13 cellular contexts compared by ENCODE assay signal in the genomic region with DNA sequence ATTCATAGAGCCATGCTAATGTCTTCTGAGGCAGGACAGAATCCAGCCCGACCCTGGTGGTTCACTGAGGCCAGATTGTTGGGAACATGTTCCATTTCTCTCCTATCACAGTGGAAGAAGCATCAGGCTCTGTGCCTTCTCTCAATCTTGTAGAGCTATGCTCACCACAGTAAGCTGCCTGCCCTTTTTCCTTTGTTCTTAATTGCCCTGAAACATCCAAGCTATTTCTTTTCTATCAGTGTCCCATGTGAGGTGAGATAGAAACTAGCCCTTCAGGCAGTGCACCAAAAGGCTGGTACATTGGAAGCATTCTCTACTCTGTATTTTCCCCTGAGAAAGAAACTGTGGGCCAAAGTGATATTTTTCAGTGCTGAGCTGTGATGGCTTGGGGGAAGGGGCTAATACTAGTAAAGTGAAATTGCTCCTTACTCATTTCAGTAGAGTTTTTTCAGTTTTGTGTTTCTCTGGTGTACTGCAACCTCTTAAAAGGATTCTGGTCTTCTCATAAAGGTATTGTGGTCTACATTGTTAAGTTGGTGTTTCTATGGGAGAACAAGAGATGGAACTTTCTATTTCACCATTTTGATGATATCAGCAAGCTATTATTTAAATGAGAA.
A peak's percentile ranks its signal among the peaks of the same experiment; 100 is the strongest.
DNase-seq lines count a peak whose midpoint lies in the region; ATAC-seq, FAIRE-seq and TF ChIP-seq lines count a peak whose summit lies in the region.
"Had no signal": no experiment of that assay in that cellular context is flagged by ENCODE, and none has a peak within 500 bp of the region (broad histone marks: within the 10 kb centered on the region; RNA-seq: fewer than 3 reads in every experiment).

No MANE protein-coding gene starts in this region.

- no peaks in the 10 kb centered on the region for H3K4me1 ChIP-seq in astrocyte (ENCODE audit: insufficient read depth, low read length)
- H3K4me1 ChIP-seq: esophagus muscularis mucosa, HAP-1 had no signal

- H4K20me1 ChIP-seq in astrocyte (ENCODE audit: insufficient read depth, low read length), result no peaks in the 10 kb centered on the region

- H3K9me3 Mint-ChIP-seq in astrocyte (ENCODE audit: unreplicated experiment), result no peaks in the 10 kb centered on the region

- H3K27ac Mint-ChIP-seq in astrocyte (ENCODE audit: unreplicated experiment), result no peak overlapping the region

- H3K4me1 Mint-ChIP-seq in astrocyte (ENCODE audit: low read depth, unreplicated experiment), result no peaks in the 10 kb centered on the region

- H3K27me3 Mint-ChIP-seq in astrocyte (ENCODE audit: low read depth, unreplicated experiment), result no peaks in the 10 kb centered on the region

- intact Hi-C loops in Right ventricle myocardium superior (cut with DNase I), result no loop called here

- TF ChIP-seq CTCF in astrocyte (IDR thresholded peaks at IDR 0.05; ENCODE audit: insufficient read depth, low read depth, low read length), result no peak

- no peak overlapping the region for H3K4me3 Mint-ChIP-seq in astrocyte (ENCODE audit: unreplicated experiment)

- no peak for DNase-seq in astrocyte (ENCODE audit: low read depth)
- DNase-seq in Right ventricle myocardium superior, result no peak
- no peak for DNase-seq in NCI-H1048 (lab: John Stamatoyannopoulos, UW)
- DNase-seq in glomerular visceral epithelial cell (ENCODE audit: extremely low spot score), result no peak
- no peak for DNase-seq in NCI-H2029 (lab: John Stamatoyannopoulos, UW)
- DNase-seq: kidney, substantia nigra had no signal

- no peak overlapping the region for H2AFZ ChIP-seq in astrocyte (ENCODE audit: low read depth, low read length)

- no peak overlapping the region for H3K27ac ChIP-seq in astrocyte (ENCODE audit: low read depth, low read length)
- H3K27ac ChIP-seq: esophagus muscularis mucosa had no signal

- H3K79me2 ChIP-seq in astrocyte (ENCODE audit: insufficient read depth, low read length), result no peaks in the 10 kb centered on the region

- FAIRE-seq in astrocyte (lab: Jason Lieb, UNC), result peak; percentile 98
- FAIRE-seq: bronchial epithelial cell, kidney had no signal

- no peak overlapping the region for H3K4me2 ChIP-seq in astrocyte (ENCODE audit: low read length)

- ATAC-seq in GM18861 (IDR thresholded peaks at IDR 0.05; ENCODE audit: unreplicated experiment) (peak; percentile 92), GM21381 (IDR thresholded peaks at IDR 0.05; ENCODE audit: unreplicated experiment) (peak; percentile 98), HG03025 (IDR thresholded peaks at IDR 0.05; ENCODE audit: low FRiP score, unreplicated experiment) (peak; percentile 90), Right ventricle myocardium superior (ENCODE audit: poor library complexity) (no peak)

- H3K9me3 ChIP-seq in astrocyte (ENCODE audit: insufficient read depth, low read depth, low read length), result no peaks in the 10 kb centered on the region
- H3K9me3 ChIP-seq: HAP-1 had no signal

- no peaks in the 10 kb centered on the region for H3K36me3 Mint-ChIP-seq in astrocyte (ENCODE audit: low read depth, unreplicated experiment)

- H3K9ac ChIP-seq in astrocyte (ENCODE audit: low read length), result no peak overlapping the region

- no peak overlapping the region for H3K4me3 ChIP-seq in astrocyte (ENCODE audit: insufficient read depth, low read depth, low read length)
- H3K4me3 ChIP-seq: esophagus muscularis mucosa, HAP-1 had no signal

- H3K27me3 ChIP-seq in astrocyte (ENCODE audit: insufficient read depth, low read length), result no peaks in the 10 kb centered on the region
- H3K27me3 ChIP-seq: esophagus muscularis mucosa had no signal

- H3K36me3 ChIP-seq in astrocyte (ENCODE audit: insufficient read depth, low read length), result no peaks in the 10 kb centered on the region
- H3K36me3 ChIP-seq: esophagus muscularis mucosa, HAP-1 had no signal
